In the genomic region with DNA sequence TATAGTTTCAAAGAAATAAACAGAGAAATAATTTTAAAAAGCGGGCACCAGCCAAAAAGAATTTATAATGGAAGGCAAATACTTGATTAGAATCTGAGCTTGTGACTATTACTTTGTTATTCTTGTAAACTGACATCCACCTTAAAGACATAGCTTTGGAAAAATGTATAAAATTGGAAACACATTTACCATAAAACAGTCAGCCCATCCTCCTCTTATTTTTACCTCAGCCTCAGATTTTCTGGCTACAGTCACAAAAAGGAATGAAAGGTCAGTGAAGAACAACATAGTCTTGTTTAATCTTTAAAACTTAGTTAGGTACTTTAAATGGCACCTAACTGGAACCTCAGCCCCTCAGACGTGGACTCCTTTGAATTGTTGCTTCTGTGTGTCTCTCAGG, we compare ENCODE assay signal across 17 cellular contexts.
DNase-seq lines count a peak whose midpoint lies in the region; ATAC-seq and TF ChIP-seq lines count a peak whose summit lies in the region.
"Had no signal": no experiment of that assay in that cellular context is flagged by ENCODE, and none has a peak within 500 bp of the region (broad histone marks: within the 10 kb centered on the region; RNA-seq: fewer than 3 reads in every experiment).

No MANE protein-coding gene starts in this region.

- H3K4me3 ChIP-seq in AG10803 (ENCODE audit: low read length), result no peak overlapping the region
- no peak overlapping the region for H3K4me3 ChIP-seq in Panc1 (ENCODE audit: low read depth in 2 of 2, low read length in 2 of 2)
- H3K4me3 ChIP-seq in osteoblast (ENCODE audit: insufficient read depth, low read length), result no peak overlapping the region
- H3K4me3 ChIP-seq: colonic mucosa, testis had no signal

- H3K27ac Mint-ChIP-seq in chondrocyte (ENCODE audit: unreplicated experiment), result peak overlapping the region; percentile 68

- intact Hi-C loops in Panc1 (cut with micrococcal nuclease; ENCODE audit: unreplicated experiment), result loop anchor here (10.0 kb wide), 1 partner anchor 157 kb away; the partner anchor contains the start of gene CITED2

- H3K79me2 ChIP-seq in osteoblast (ENCODE audit: insufficient read depth, low read length), result no peaks in the 10 kb centered on the region

- H3K9me3 ChIP-seq in Panc1 (ENCODE audit: control insufficient read depth, insufficient read depth, low read depth, low read length) (peaks cover 3% of the 10 kb centered on the region; the same call in 1 of the 2 replicates), osteoblast (ENCODE audit: low read depth, low read length) (no peaks in the 10 kb centered on the region)
- H3K9me3 ChIP-seq: colonic mucosa, testis had no signal

- BruUV-seq in Panc1 (replicated peaks; lab: Mats Ljungman, UMichigan), result no TSS peak

- H3K36me3 Mint-ChIP-seq in chondrocyte (ENCODE audit: low read depth), result no peaks in the 10 kb centered on the region

- TF ChIP-seq CTCF in AG10803 (conservative IDR thresholded peaks at IDR 0.05; ENCODE audit: low read length), result no peak
- TF ChIP-seq CTCF in Panc1 (IDR thresholded peaks at IDR 0.05), result no peak
- no peak for TF ChIP-seq CTCF in chondrocyte (IDR thresholded peaks at IDR 0.05)
- no peak for TF ChIP-seq CTCF in osteoblast (IDR thresholded peaks at IDR 0.05; ENCODE audit: extremely low read depth, low read depth, low read length)

- ATAC-seq in Panc1 (no peak), HG02642 (IDR thresholded peaks at IDR 0.05; ENCODE audit: poor library complexity, unreplicated experiment) (no peak)
- ATAC-seq: left cardiac atrium had no signal

- H3K36me3 ChIP-seq in Panc1 (ENCODE audit: control insufficient read depth, insufficient read depth, low read length) (no peaks in the 10 kb centered on the region), osteoblast (ENCODE audit: insufficient read depth, low read length) (no peaks in the 10 kb centered on the region)
- H3K36me3 ChIP-seq: colonic mucosa, WERI-Rb-1 had no signal

- H3K4me2 ChIP-seq in osteoblast (ENCODE audit: insufficient read depth, low read length), result no peak overlapping the region

- H3K9me3 Mint-ChIP-seq in chondrocyte (ENCODE audit: low read depth), result peaks cover 7% of the 10 kb centered on the region

- H3K27ac ChIP-seq in Panc1 (ENCODE audit: low read length) (peak overlapping the region; percentile 84; the same call in 1 of the 2 replicates), osteoblast (ENCODE audit: low read depth, low read length) (peak overlapping the region; percentile 24)
- H3K27ac ChIP-seq: colonic mucosa, testis, WERI-Rb-1 had no signal

- no peak overlapping the region for H3K4me3 Mint-ChIP-seq in chondrocyte (ENCODE audit: unreplicated experiment)

- peaks cover 45% of the 10 kb centered on the region for H3K4me1 Mint-ChIP-seq in chondrocyte (ENCODE audit: low read depth)

- H3K4me1 ChIP-seq in Panc1 (ENCODE audit: control insufficient read depth, insufficient read depth, low read length), result peaks cover 33% of the 10 kb centered on the region
- peaks cover 17% of the 10 kb centered on the region for H3K4me1 ChIP-seq in osteoblast (ENCODE audit: insufficient read depth, low read length)

- peak overlapping the region; percentile 63 for H2AFZ ChIP-seq in osteoblast (ENCODE audit: low read length)

- H3K27me3 Mint-ChIP-seq in chondrocyte (ENCODE audit: low read depth), result no peaks in the 10 kb centered on the region

- CTCF ChIA-PET in Panc1 (lab: Charles Lee), result no interaction called here

- peak; percentile 44 for DNase-seq in AG10803 (ENCODE audit: low read depth)
- DNase-seq in Panc1 (ENCODE audit: low read depth, low spot score), result no peak
- DNase-seq in chondrocyte (ENCODE audit: low spot score), result no peak
- DNase-seq in osteoblast (ENCODE audit: insufficient read length, low spot score, missing footprints), result no peak
- no peak for DNase-seq in NCI-H510A treated with DMSO at 0.1 percent for 48 hours (lab: John Stamatoyannopoulos, UW)
- DNase-seq in NCI-H2196 (lab: John Stamatoyannopoulos, UW; ENCODE audit: unreplicated experiment), result no peak
- DNase-seq in NCI-H187 (lab: John Stamatoyannopoulos, UW), result no peak
- DNase-seq: anterior cingulate cortex, colonic mucosa, DMS 273 treated with DMSO at 0.1 percent for 48 hours, Kasumi-1, left cardiac atrium, NCI-H1436, NCI-H446, testis, WERI-Rb-1 had no signal

- POLR2A ChIA-PET in Panc1 (lab: Charles Lee), result no interaction called here

- in situ Hi-C loops in Panc1 (cut with HindIII; ENCODE audit: low pct_unique_long_range_greater_than_20kb, low sequenced_read_pairs), result no loop called here

- H4K20me1 ChIP-seq in osteoblast (ENCODE audit: insufficient read depth, low read length), result no peaks in the 10 kb centered on the region

- H3K27me3 ChIP-seq in Panc1 (ENCODE audit: control insufficient read depth, insufficient read depth, low read length), result no peaks in the 10 kb centered on the region
- H3K27me3 ChIP-seq in osteoblast (ENCODE audit: insufficient read depth, low read length), result no peaks in the 10 kb centered on the region
- H3K27me3 ChIP-seq: colonic mucosa, testis had no signal
